Comparison of ENCODE assay signal across 10 cellular contexts in the genomic region with DNA sequence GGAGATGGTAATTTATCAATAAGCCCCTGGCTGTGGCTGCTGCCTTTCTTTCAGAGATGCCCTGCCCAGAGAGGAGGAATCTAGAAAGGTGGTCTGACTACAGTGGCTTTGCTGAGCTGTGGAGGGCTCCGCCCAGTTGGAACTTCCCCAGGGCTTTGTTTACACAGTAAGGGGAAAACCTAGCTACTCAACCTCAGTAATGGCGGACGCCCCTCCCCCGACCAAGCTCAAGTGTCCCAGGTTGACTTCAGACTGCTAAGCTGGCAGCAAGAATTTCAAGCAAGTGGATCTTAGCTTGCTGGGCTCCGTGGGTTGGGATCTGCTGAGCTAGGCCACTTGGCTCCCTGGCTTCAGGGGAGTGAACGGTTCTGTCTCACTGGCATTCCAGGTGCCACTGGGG.
DNase-seq lines count a peak whose midpoint lies in the region; ATAC-seq and TF ChIP-seq lines count a peak whose summit lies in the region.
"Had no signal": no experiment of that assay in that cellular context is flagged by ENCODE, and none has a peak within 500 bp of the region (broad histone marks: within the 10 kb centered on the region; RNA-seq: fewer than 3 reads in every experiment).

No MANE protein-coding gene starts in this region.

- H3K27ac Mint-ChIP-seq in activated T-helper 17 cell treated with anti-CD3 and anti-CD28 coated beads, Interleukin-2, amount 50 U/mL, for 72 hours, result no peak overlapping the region
- H3K27ac Mint-ChIP-seq in stimulated activated naive CD8-positive, alpha-beta T cell treated with anti-CD3 and anti-CD28 coated beads, Interleukin-15, amount 100 ng/mL, for 72 hours, result peak overlapping the region in 1 of 2 donors; percentile 78
- H3K27ac Mint-ChIP-seq in CD14-positive monocyte, result no peak overlapping the region

- ATAC-seq in HG02973 (IDR thresholded peaks at IDR 0.05; ENCODE audit: unreplicated experiment), result peak; percentile 73
- peak; percentile 42 for ATAC-seq in activated T-helper 17 cell treated with anti-CD3 and anti-CD28 coated beads, Interleukin-2, amount 50 U/mL, for 72 hours (replicated peaks)
- peak; percentile 92 for ATAC-seq in stimulated activated naive CD8-positive, alpha-beta T cell treated with anti-CD3 and anti-CD28 coated beads, Interleukin-15, amount 100 ng/mL, for 72 hours

- H3K4me1 Mint-ChIP-seq in activated T-helper 17 cell treated with anti-CD3 and anti-CD28 coated beads, Interleukin-2, amount 50 U/mL, for 72 hours, result no peaks in the 10 kb centered on the region
- H3K4me1 Mint-ChIP-seq in stimulated activated naive CD8-positive, alpha-beta T cell treated with anti-CD3 and anti-CD28 coated beads, Interleukin-15, amount 100 ng/mL, for 72 hours, result peaks cover 29% of the 10 kb centered on the region
- H3K4me1 Mint-ChIP-seq in CD14-positive monocyte, result no peaks in the 10 kb centered on the region

- no peak for TF ChIP-seq CTCF in CD14-positive monocyte (IDR thresholded peaks at IDR 0.05)

- no peaks in the 10 kb centered on the region for H3K27me3 Mint-ChIP-seq in activated T-helper 17 cell treated with anti-CD3 and anti-CD28 coated beads, Interleukin-2, amount 50 U/mL, for 72 hours
- H3K27me3 Mint-ChIP-seq in stimulated activated naive CD8-positive, alpha-beta T cell treated with anti-CD3 and anti-CD28 coated beads, Interleukin-15, amount 100 ng/mL, for 72 hours, result no peaks in the 10 kb centered on the region
- H3K27me3 Mint-ChIP-seq in CD14-positive monocyte (ENCODE audit: low read depth in 3 of 3), result no peaks in the 10 kb centered on the region

- in situ Hi-C loops in G401 (cut with HindIII; ENCODE audit: low sequenced_read_pairs), result no loop called here

- H3K36me3 Mint-ChIP-seq in activated T-helper 17 cell treated with anti-CD3 and anti-CD28 coated beads, Interleukin-2, amount 50 U/mL, for 72 hours (ENCODE audit: low read depth), result no peaks in the 10 kb centered on the region
- no peaks in the 10 kb centered on the region for H3K36me3 Mint-ChIP-seq in CD14-positive monocyte

- peak; percentile 17 for DNase-seq in activated naive CD4-positive, alpha-beta T cell treated with Interleukin-2 at 50 U/mL for 16 hours
- DNase-seq in activated naive CD4-positive, alpha-beta T cell (lab: John Stamatoyannopoulos, UW), result no peak
- peak; percentile 50 to 70 for DNase-seq in stimulated activated naive CD8-positive, alpha-beta T cell treated with anti-CD3 and anti-CD28 coated beads, Interleukin-15, amount 100 ng/mL, for 72 hours
- DNase-seq in AML-193 (lab: John Stamatoyannopoulos, UW) (no peak), CD14-positive monocyte (ENCODE audit: low spot score) (no peak), G401 (ENCODE audit: low spot score) (no peak)
- DNase-seq: mammary epithelial cell, NCI-H526 treated with DMSO at 0.1 percent for 48 hours had no signal

- intact Hi-C loops in CD14-positive monocyte (cut with micrococcal nuclease), result no loop called here

- H3K4me3 Mint-ChIP-seq in activated T-helper 17 cell treated with anti-CD3 and anti-CD28 coated beads, Interleukin-2, amount 50 U/mL, for 72 hours, result no peak overlapping the region
- no peak overlapping the region for H3K4me3 Mint-ChIP-seq in stimulated activated naive CD8-positive, alpha-beta T cell treated with anti-CD3 and anti-CD28 coated beads, Interleukin-15, amount 100 ng/mL, for 72 hours
- no peak overlapping the region for H3K4me3 Mint-ChIP-seq in CD14-positive monocyte

- H3K9me3 Mint-ChIP-seq in activated T-helper 17 cell treated with anti-CD3 and anti-CD28 coated beads, Interleukin-2, amount 50 U/mL, for 72 hours, result peaks cover 18% of the 10 kb centered on the region
- peaks cover 38 to 41% of the 10 kb centered on the region in 2 donors for H3K9me3 Mint-ChIP-seq in stimulated activated naive CD8-positive, alpha-beta T cell treated with anti-CD3 and anti-CD28 coated beads, Interleukin-15, amount 100 ng/mL, for 72 hours
- H3K9me3 Mint-ChIP-seq in CD14-positive monocyte, result peaks cover 3 to 20% (median 7%) of the 10 kb centered on the region in 7 donors

Comparison
In these comparisons a context has a peak if more than half of its experiments do, and no peak if none do; other contexts are left out.
1. DNase-seq: peak in activated naive CD4-positive, alpha-beta T cell treated with Interleukin-2 at 50 U/mL for 16 hours (single experiment) and stimulated activated naive CD8-positive, alpha-beta T cell treated with anti-CD3 and anti-CD28 coated beads, Interleukin-15, amount 100 ng/mL, for 72 hours (2 of 2); none in activated naive CD4-positive, alpha-beta T cell (0 of 4), AML-193 (0 of 2), CD14-positive monocyte (single experiment) and G401 (single experiment).
2. ATAC-seq: peak in every context shown above with its lines; median percentile 92 in stimulated activated naive CD8-positive, alpha-beta T cell treated with anti-CD3 and anti-CD28 coated beads, Interleukin-15, amount 100 ng/mL, for 72 hours; 73 in HG02973; 42 in activated T-helper 17 cell treated with anti-CD3 and anti-CD28 coated beads, Interleukin-2, amount 50 U/mL, for 72 hours.